Comparison of ENCODE assay signal across 11 cellular contexts in the genomic region with DNA sequence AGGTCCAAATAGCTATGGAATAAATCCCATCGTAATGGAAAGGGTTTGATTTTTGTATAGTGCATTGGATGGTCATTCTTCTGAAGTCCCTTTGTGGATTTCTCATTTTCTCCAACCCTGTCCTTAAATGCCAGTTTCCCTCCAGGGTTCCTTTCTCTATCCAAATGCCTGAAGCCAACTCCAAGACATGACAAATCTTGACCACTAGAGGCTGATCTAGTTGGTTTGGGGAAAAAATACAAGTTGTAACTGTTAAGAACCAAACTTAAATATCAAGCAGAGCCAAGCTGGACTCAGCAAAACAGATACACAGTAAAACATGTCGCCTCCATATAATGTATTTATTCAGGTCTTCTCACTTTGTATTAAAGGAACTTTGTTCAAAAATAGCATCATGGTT. TPM values are rescaled to one million over a fixed set of nuclear protein-coding genes. Genes with fewer than 3 reads are reported as not detected.
DNase-seq lines count a peak whose midpoint lies in the region; ATAC-seq, FAIRE-seq and TF ChIP-seq lines count a peak whose summit lies in the region.
"Had no signal": no experiment of that assay in that cellular context is flagged by ENCODE, and none has a peak within 500 bp of the region (broad histone marks: within the 10 kb centered on the region; RNA-seq: fewer than 3 reads in every experiment).

No MANE protein-coding gene starts in this region.

- peaks cover 22% of the 10 kb centered on the region for H3K4me1 Mint-ChIP-seq in CD14-positive monocyte
- H3K4me1 Mint-ChIP-seq: activated B cell treated with CpG ODN at 0.5 μM for 24 hours had no signal

- H4K20me1 ChIP-seq in keratinocyte (ENCODE audit: control insufficient read depth, extremely low read depth, insufficient read depth, low read length): no peaks in the 10 kb centered on the region

- no peak for FAIRE-seq in keratinocyte (lab: Jason Lieb, UNC)

- TF ChIP-seq CTCF in CD14-positive monocyte (IDR thresholded peaks at IDR 0.05): peak; percentile 21
- TF ChIP-seq CTCF in keratinocyte (optimal IDR thresholded peaks at IDR 0.05 in 1 of 3, IDR thresholded peaks at IDR 0.05 in 1 of 3, conservative IDR thresholded peaks at IDR 0.05 in 1 of 3; ENCODE audit: extremely low read depth in 1 of 3, insufficient read depth in 2 of 3, low read length in 3 of 3): peak; percentile 12 to 49 (median 34)

- peaks cover 12% of the 10 kb centered on the region for H3K27me3 ChIP-seq in keratinocyte (ENCODE audit: control insufficient read depth, extremely low read depth, insufficient read depth, low read length)

- H3K4me3 ChIP-seq in keratinocyte (ENCODE audit: control insufficient read depth in 2 of 3, extremely low read depth in 1 of 3, insufficient read depth in 2 of 3, low read depth in 1 of 3, low read length in 3 of 3): no peak overlapping the region

- ATAC-seq in HG02798 (IDR thresholded peaks at IDR 0.05; ENCODE audit: poor library complexity, unreplicated experiment): no peak

- no peak overlapping the region for H2AFZ ChIP-seq in keratinocyte (ENCODE audit: control insufficient read depth, low read length)
- H2AFZ ChIP-seq: parathyroid adenoma had no signal

- H3K4me2 ChIP-seq in keratinocyte (ENCODE audit: control insufficient read depth, extremely low read depth, insufficient read depth, low read depth, low read length): no peak overlapping the region

- no peak overlapping the region for H3K27ac Mint-ChIP-seq in CD14-positive monocyte
- H3K27ac Mint-ChIP-seq: activated B cell treated with CpG ODN at 0.5 μM for 24 hours had no signal

- no peak overlapping the region for H3K27ac ChIP-seq in keratinocyte (ENCODE audit: control insufficient read depth, insufficient read depth, low read length)
- H3K27ac ChIP-seq: parathyroid adenoma had no signal

- no peaks in the 10 kb centered on the region for H3K79me2 ChIP-seq in keratinocyte (ENCODE audit: control insufficient read depth, insufficient read depth, low read length)
- H3K79me2 ChIP-seq: parathyroid adenoma had no signal

- H3K9me1 ChIP-seq in keratinocyte (ENCODE audit: control insufficient read depth, extremely low read depth, insufficient read depth, low read length): no peaks in the 10 kb centered on the region

- H3K9ac ChIP-seq in keratinocyte (ENCODE audit: control insufficient read depth, extremely low read depth, insufficient read depth, low read length): no peak overlapping the region
- H3K9ac ChIP-seq: parathyroid adenoma had no signal

- dilution Hi-C loops in keratinocyte (cut with MboI; ENCODE audit: extremely low pct_ligation_motif_present, low sequenced_read_pairs): no loop called here

- H3K9me3 ChIP-seq in keratinocyte (ENCODE audit: control insufficient read depth, low read depth, low read length): no peaks in the 10 kb centered on the region

- intact Hi-C loops in CD14-positive monocyte (cut with micrococcal nuclease): no loop called here

- H3K36me3 ChIP-seq in keratinocyte (ENCODE audit: control insufficient read depth in 2 of 2, extremely low read depth in 1 of 2, insufficient read depth in 2 of 2, low read length in 2 of 2): no peaks in the 10 kb centered on the region

- DNase-seq in CD14-positive monocyte (ENCODE audit: low spot score) (no peak), HCEC 1CT (peak; percentile 11), astrocyte of the hippocampus (ENCODE audit: low read depth, low spot score) (peak; percentile 26), keratinocyte (ENCODE audit: low read depth, low spot score) (no peak), OCI-M2 (lab: John Stamatoyannopoulos, UW; ENCODE audit: unreplicated experiment) (no peak), erythroblast (lab: John Stamatoyannopoulos, UW) (no peak)
- DNase-seq in activated CD4-positive, alpha-beta T cell treated with anti-CD3 and anti-CD28 coated beads, Interleukin-2, amount 50 U/mL, for 48 hours: no peak
- DNase-seq: activated B cell treated with CpG ODN at 0.5 μM for 24 hours, NCI-H526 treated with DMSO at 0.1 percent for 48 hours had no signal

- H3K4me3 Mint-ChIP-seq in CD14-positive monocyte: no peak overlapping the region
- H3K4me3 Mint-ChIP-seq: activated B cell treated with CpG ODN at 0.5 μM for 24 hours had no signal

- H3K4me1 ChIP-seq in keratinocyte (ENCODE audit: control insufficient read depth, extremely low read depth, insufficient read depth, low read length): no peaks in the 10 kb centered on the region
- H3K4me1 ChIP-seq: parathyroid adenoma had no signal

- peaks cover 0 to 3% (median 0%) of the 10 kb centered on the region in 7 donors for H3K9me3 Mint-ChIP-seq in CD14-positive monocyte
- H3K9me3 Mint-ChIP-seq: activated B cell treated with CpG ODN at 0.5 μM for 24 hours had no signal

- no peak for TF ChIP-seq POLR2A in erythroblast (IDR thresholded peaks at IDR 0.05; ENCODE audit: low read length)

- H3K27me3 Mint-ChIP-seq in CD14-positive monocyte (ENCODE audit: low read depth in 3 of 3): peaks cover 2 to 5% (median 4%) of the 10 kb centered on the region in 3 donors

- H3K36me3 Mint-ChIP-seq in CD14-positive monocyte: no peaks in the 10 kb centered on the region

RNA-seq across cellular contexts. Expression of a gene that starts 28.7 kb away (rescaled TPM):
- polyA plus RNA-seq in CD14-positive monocyte (not detected), keratinocyte (12.1 to 20.8 TPM (median 12.9 TPM) in 3 replicates)
- 5.7 TPM for polyA plus RNA-seq in keratinocyte (2011; ENCODE audit: low read depth)
- 8.2 and 11.7 TPM in 2 replicates for polyA plus RNA-seq in keratinocyte (2011; cell fraction: cytosol; rRNA removed)
- polyA plus RNA-seq in keratinocyte (2011; cell fraction: nucleus; rRNA removed): 20.6 and 26.7 TPM in 2 replicates
- 8.5 and 20.0 TPM in 2 replicates for polyA plus RNA-seq in keratinocyte (2012; ENCODE audit: low replicate concordance)
- 22.5 to 75.7 TPM (median 27.2 TPM) in 3 replicates for polyA minus RNA-seq in keratinocyte
- 16.9 TPM for polyA minus RNA-seq in keratinocyte (2011; cell fraction: cytosol; rRNA and poly(A)+ RNA removed)
- polyA minus RNA-seq in keratinocyte (2011; cell fraction: nucleus; rRNA and poly(A)+ RNA removed): 12.9 and 17.9 TPM in 2 replicates

Comparison
In these comparisons a context has a peak if more than half of its experiments do, and no peak if none do; other contexts are left out.
1. DNase-seq: peak in HCEC 1CT (single experiment) and astrocyte of the hippocampus (single experiment); none in CD14-positive monocyte (single experiment), keratinocyte (single experiment), OCI-M2 (single experiment), erythroblast (0 of 2) and activated CD4-positive, alpha-beta T cell treated with anti-CD3 and anti-CD28 coated beads, Interleukin-2, amount 50 U/mL, for 48 hours (0 of 2).
2. RNA of a gene that starts 28.7 kb away (polyA plus RNA-seq): 5.7 to 26.7 TPM in keratinocyte; not detected in CD14-positive monocyte; every median in the first group is over 4 times any median in the second.